Comparison of ENCODE assay signal across 1 cellular context in genomic region chr11:46271875-46272815, GRCh38.
A peak's percentile ranks its signal among the peaks of the same experiment; 100 is the strongest.
TF ChIP-seq lines count a peak whose summit lies in the region.

No MANE protein-coding gene starts in this region.

TF ChIP-seq in K562, 482 proteins besides CTCF, POLR2A, EP300 and RAD21 (continued from another document):
- TF ChIP-seq, protein P1, sequence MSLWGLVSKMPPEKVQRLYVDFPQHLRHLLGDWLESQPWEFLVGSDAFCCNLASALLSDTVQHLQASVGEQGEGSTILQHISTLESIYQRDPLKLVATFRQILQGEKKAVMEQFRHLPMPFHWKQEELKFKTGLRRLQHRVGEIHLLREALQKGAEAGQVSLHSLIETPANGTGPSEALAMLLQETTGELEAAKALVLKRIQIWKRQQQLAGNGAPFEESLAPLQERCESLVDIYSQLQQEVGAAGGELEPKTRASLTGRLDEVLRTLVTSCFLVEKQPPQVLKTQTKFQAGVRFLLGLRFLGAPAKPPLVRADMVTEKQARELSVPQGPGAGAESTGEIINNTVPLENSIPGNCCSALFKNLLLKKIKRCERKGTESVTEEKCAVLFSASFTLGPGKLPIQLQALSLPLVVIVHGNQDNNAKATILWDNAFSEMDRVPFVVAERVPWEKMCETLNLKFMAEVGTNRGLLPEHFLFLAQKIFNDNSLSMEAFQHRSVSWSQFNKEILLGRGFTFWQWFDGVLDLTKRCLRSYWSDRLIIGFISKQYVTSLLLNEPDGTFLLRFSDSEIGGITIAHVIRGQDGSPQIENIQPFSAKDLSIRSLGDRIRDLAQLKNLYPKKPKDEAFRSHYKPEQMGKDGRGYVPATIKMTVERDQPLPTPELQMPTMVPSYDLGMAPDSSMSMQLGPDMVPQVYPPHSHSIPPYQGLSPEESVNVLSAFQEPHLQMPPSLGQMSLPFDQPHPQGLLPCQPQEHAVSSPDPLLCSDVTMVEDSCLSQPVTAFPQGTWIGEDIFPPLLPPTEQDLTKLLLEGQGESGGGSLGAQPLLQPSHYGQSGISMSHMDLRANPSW (CRISPR knock-in tag; IDR thresholded peaks at IDR 0.05), result no peak
- no peak for TF ChIP-seq NFE2 (IDR thresholded peaks at IDR 0.05; ENCODE audit: low read depth)
- TF ChIP-seq ZNF133 (CRISPR knock-in tag; IDR thresholded peaks at IDR 0.05), result no peak
- TF ChIP-seq DDX20 (tag; IDR thresholded peaks at IDR 0.05; ENCODE audit: low read depth), result no peak
- TF ChIP-seq HNRNPK (IDR thresholded peaks at IDR 0.05; ENCODE audit: low read depth, low read length, poor library complexity, severe bottlenecking), result no peak
- TF ChIP-seq, protein P2, sequence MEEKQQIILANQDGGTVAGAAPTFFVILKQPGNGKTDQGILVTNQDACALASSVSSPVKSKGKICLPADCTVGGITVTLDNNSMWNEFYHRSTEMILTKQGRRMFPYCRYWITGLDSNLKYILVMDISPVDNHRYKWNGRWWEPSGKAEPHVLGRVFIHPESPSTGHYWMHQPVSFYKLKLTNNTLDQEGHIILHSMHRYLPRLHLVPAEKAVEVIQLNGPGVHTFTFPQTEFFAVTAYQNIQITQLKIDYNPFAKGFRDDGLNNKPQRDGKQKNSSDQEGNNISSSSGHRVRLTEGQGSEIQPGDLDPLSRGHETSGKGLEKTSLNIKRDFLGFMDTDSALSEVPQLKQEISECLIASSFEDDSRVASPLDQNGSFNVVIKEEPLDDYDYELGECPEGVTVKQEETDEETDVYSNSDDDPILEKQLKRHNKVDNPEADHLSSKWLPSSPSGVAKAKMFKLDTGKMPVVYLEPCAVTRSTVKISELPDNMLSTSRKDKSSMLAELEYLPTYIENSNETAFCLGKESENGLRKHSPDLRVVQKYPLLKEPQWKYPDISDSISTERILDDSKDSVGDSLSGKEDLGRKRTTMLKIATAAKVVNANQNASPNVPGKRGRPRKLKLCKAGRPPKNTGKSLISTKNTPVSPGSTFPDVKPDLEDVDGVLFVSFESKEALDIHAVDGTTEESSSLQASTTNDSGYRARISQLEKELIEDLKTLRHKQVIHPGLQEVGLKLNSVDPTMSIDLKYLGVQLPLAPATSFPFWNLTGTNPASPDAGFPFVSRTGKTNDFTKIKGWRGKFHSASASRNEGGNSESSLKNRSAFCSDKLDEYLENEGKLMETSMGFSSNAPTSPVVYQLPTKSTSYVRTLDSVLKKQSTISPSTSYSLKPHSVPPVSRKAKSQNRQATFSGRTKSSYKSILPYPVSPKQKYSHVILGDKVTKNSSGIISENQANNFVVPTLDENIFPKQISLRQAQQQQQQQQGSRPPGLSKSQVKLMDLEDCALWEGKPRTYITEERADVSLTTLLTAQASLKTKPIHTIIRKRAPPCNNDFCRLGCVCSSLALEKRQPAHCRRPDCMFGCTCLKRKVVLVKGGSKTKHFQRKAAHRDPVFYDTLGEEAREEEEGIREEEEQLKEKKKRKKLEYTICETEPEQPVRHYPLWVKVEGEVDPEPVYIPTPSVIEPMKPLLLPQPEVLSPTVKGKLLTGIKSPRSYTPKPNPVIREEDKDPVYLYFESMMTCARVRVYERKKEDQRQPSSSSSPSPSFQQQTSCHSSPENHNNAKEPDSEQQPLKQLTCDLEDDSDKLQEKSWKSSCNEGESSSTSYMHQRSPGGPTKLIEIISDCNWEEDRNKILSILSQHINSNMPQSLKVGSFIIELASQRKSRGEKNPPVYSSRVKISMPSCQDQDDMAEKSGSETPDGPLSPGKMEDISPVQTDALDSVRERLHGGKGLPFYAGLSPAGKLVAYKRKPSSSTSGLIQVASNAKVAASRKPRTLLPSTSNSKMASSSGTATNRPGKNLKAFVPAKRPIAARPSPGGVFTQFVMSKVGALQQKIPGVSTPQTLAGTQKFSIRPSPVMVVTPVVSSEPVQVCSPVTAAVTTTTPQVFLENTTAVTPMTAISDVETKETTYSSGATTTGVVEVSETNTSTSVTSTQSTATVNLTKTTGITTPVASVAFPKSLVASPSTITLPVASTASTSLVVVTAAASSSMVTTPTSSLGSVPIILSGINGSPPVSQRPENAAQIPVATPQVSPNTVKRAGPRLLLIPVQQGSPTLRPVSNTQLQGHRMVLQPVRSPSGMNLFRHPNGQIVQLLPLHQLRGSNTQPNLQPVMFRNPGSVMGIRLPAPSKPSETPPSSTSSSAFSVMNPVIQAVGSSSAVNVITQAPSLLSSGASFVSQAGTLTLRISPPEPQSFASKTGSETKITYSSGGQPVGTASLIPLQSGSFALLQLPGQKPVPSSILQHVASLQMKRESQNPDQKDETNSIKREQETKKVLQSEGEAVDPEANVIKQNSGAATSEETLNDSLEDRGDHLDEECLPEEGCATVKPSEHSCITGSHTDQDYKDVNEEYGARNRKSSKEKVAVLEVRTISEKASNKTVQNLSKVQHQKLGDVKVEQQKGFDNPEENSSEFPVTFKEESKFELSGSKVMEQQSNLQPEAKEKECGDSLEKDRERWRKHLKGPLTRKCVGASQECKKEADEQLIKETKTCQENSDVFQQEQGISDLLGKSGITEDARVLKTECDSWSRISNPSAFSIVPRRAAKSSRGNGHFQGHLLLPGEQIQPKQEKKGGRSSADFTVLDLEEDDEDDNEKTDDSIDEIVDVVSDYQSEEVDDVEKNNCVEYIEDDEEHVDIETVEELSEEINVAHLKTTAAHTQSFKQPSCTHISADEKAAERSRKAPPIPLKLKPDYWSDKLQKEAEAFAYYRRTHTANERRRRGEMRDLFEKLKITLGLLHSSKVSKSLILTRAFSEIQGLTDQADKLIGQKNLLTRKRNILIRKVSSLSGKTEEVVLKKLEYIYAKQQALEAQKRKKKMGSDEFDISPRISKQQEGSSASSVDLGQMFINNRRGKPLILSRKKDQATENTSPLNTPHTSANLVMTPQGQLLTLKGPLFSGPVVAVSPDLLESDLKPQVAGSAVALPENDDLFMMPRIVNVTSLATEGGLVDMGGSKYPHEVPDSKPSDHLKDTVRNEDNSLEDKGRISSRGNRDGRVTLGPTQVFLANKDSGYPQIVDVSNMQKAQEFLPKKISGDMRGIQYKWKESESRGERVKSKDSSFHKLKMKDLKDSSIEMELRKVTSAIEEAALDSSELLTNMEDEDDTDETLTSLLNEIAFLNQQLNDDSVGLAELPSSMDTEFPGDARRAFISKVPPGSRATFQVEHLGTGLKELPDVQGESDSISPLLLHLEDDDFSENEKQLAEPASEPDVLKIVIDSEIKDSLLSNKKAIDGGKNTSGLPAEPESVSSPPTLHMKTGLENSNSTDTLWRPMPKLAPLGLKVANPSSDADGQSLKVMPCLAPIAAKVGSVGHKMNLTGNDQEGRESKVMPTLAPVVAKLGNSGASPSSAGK (IDR thresholded peaks at IDR 0.05), result peak; percentile 30; the same call in 1 of the 2 replicates
- no peak for TF ChIP-seq SIX5 (IDR thresholded peaks at IDR 0.05; ENCODE audit: borderline replicate concordance in 1 of 2, insufficient read depth in 1 of 2, low read depth in 1 of 2, low read length in 2 of 2)
- TF ChIP-seq SMARCC2 (IDR thresholded peaks at IDR 0.05; ENCODE audit: low read depth), result no peak
- no peak for TF ChIP-seq MIER1 (IDR thresholded peaks at IDR 0.05; ENCODE audit: low read depth)
- peak; percentile 32 to 54; a peak in 3 of 4 replicates for TF ChIP-seq KDM1A (IDR thresholded peaks at IDR 0.05)
- no peak for TF ChIP-seq ZNF354B (CRISPR knock-in tag; IDR thresholded peaks at IDR 0.05)
- no peak for TF ChIP-seq ASH1L (IDR thresholded peaks at IDR 0.05; ENCODE audit: borderline replicate concordance, low read depth, partially characterized antibody)
- TF ChIP-seq PCBP2 (IDR thresholded peaks at IDR 0.05; ENCODE audit: low read depth, low read length, poor library complexity, severe bottlenecking), result no peak
- TF ChIP-seq, protein P3, sequence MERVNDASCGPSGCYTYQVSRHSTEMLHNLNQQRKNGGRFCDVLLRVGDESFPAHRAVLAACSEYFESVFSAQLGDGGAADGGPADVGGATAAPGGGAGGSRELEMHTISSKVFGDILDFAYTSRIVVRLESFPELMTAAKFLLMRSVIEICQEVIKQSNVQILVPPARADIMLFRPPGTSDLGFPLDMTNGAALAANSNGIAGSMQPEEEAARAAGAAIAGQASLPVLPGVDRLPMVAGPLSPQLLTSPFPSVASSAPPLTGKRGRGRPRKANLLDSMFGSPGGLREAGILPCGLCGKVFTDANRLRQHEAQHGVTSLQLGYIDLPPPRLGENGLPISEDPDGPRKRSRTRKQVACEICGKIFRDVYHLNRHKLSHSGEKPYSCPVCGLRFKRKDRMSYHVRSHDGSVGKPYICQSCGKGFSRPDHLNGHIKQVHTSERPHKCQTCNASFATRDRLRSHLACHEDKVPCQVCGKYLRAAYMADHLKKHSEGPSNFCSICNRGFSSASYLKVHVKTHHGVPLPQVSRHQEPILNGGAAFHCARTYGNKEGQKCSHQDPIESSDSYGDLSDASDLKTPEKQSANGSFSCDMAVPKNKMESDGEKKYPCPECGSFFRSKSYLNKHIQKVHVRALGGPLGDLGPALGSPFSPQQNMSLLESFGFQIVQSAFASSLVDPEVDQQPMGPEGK (CRISPR knock-in tag; IDR thresholded peaks at IDR 0.05; ENCODE audit: borderline replicate concordance), result no peak
